14 cellular contexts compared by ENCODE assay signal in genomic region chr1:12339410-12339809, GRCh38.
DNase-seq lines count a peak whose midpoint lies in the region; ATAC-seq, FAIRE-seq and TF ChIP-seq lines count a peak whose summit lies in the region.
"Had no signal": no experiment of that assay in that cellular context is flagged by ENCODE, and none has a peak within 500 bp of the region (broad histone marks: within the 10 kb centered on the region; RNA-seq: fewer than 3 reads in every experiment).

No MANE protein-coding gene starts in this region.

- TF ChIP-seq POLR2A in breast epithelium (IDR thresholded peaks at IDR 0.05): no peak

- H2AFZ ChIP-seq in astrocyte (ENCODE audit: low read depth, low read length): no peak overlapping the region

- no peaks in the 10 kb centered on the region for H3K9me3 ChIP-seq in astrocyte (ENCODE audit: insufficient read depth, low read depth, low read length)
- H3K9me3 ChIP-seq in right cardiac atrium (ENCODE audit: control insufficient read depth, low read length): no peaks in the 10 kb centered on the region
- no peaks in the 10 kb centered on the region for H3K9me3 ChIP-seq in small intestine (ENCODE audit: control insufficient read depth, low read depth)
- no peaks in the 10 kb centered on the region for H3K9me3 ChIP-seq in breast epithelium

- H3K27me3 Mint-ChIP-seq in astrocyte (ENCODE audit: low read depth, unreplicated experiment): no peaks in the 10 kb centered on the region
- H3K27me3 Mint-ChIP-seq: naive B cell had no signal

- H3K9me3 Mint-ChIP-seq in astrocyte (ENCODE audit: unreplicated experiment): no peaks in the 10 kb centered on the region
- H3K9me3 Mint-ChIP-seq: activated naive CD4-positive, alpha-beta T cell treated with anti-CD3 and anti-CD28 coated beads for 36 hours; naive B cell had no signal

- H3K4me1 ChIP-seq in astrocyte (ENCODE audit: insufficient read depth, low read length) (no peaks in the 10 kb centered on the region), right cardiac atrium (ENCODE audit: control insufficient read depth, insufficient read depth, low read length) (peaks cover 15% of the 10 kb centered on the region), small intestine (ENCODE audit: control insufficient read depth in 2 of 2, insufficient read depth in 1 of 2, low read depth in 1 of 2, low read length in 1 of 2) (peaks cover 0 to 4% of the 10 kb centered on the region in 2 donors), breast epithelium (no peaks in the 10 kb centered on the region)

- H4K20me1 ChIP-seq in astrocyte (ENCODE audit: insufficient read depth, low read length): no peaks in the 10 kb centered on the region

- no peak overlapping the region for H3K4me2 ChIP-seq in astrocyte (ENCODE audit: low read length)

- no peak overlapping the region for H3K9ac ChIP-seq in astrocyte (ENCODE audit: low read length)

- ATAC-seq in right cardiac atrium (peak; percentile 8 to 22), esophagus mucosa (no peak), HG03097 (IDR thresholded peaks at IDR 0.05; ENCODE audit: low FRiP score, unreplicated experiment) (no peak)
- ATAC-seq: activated CD4-positive, CD25-positive, alpha-beta regulatory T cell treated with anti-CD3 and anti-CD28 coated beads, Interleukin-2, amount 50 U/mL, for 24 hours had no signal

- H3K27ac Mint-ChIP-seq in astrocyte (ENCODE audit: unreplicated experiment): no peak overlapping the region
- H3K27ac Mint-ChIP-seq: activated naive CD4-positive, alpha-beta T cell treated with anti-CD3 and anti-CD28 coated beads for 36 hours had no signal

- H3K4me1 Mint-ChIP-seq in astrocyte (ENCODE audit: low read depth, unreplicated experiment): peaks cover 11% of the 10 kb centered on the region

- H3K36me3 ChIP-seq in H7 (replicated peaks; ENCODE audit: control insufficient read depth, insufficient read depth, low read length) (no peaks in the 10 kb centered on the region), astrocyte (ENCODE audit: insufficient read depth, low read length) (no peaks in the 10 kb centered on the region), small intestine (ENCODE audit: control insufficient read depth in 2 of 2, insufficient read depth in 2 of 2, low read length in 2 of 2) (peaks cover 13 to 24% of the 10 kb centered on the region in 2 donors), breast epithelium (no peaks in the 10 kb centered on the region)

- H3K36me3 Mint-ChIP-seq in astrocyte (ENCODE audit: low read depth, unreplicated experiment): peaks cover 13% of the 10 kb centered on the region

- H3K27ac ChIP-seq in astrocyte (ENCODE audit: low read depth, low read length): no peak overlapping the region
- peak overlapping the region; percentile 60 for H3K27ac ChIP-seq in right cardiac atrium (ENCODE audit: low read length)
- H3K27ac ChIP-seq in small intestine (ENCODE audit: low read depth in 1 of 2, low read length in 1 of 2): no peak overlapping the region
- H3K27ac ChIP-seq in breast epithelium: no peak overlapping the region

- FAIRE-seq in astrocyte (lab: Jason Lieb, UNC): no peak
- no peak for FAIRE-seq in small intestine (lab: Jason Lieb, UNC)

- H3K4me3 ChIP-seq in H7 (ENCODE audit: insufficient read depth, low read depth, low read length) (no peak overlapping the region), astrocyte (ENCODE audit: insufficient read depth, low read depth, low read length) (no peak overlapping the region), right cardiac atrium (ENCODE audit: low read length) (no peak overlapping the region), small intestine (ENCODE audit: low read depth in 1 of 2, low read length in 2 of 2) (no peak overlapping the region), breast epithelium (no peak overlapping the region)

- peak; percentile 14 for TF ChIP-seq CTCF in astrocyte (IDR thresholded peaks at IDR 0.05; ENCODE audit: insufficient read depth, low read depth, low read length)
- no peak for TF ChIP-seq CTCF in breast epithelium (IDR thresholded peaks at IDR 0.05)

- H3K27me3 ChIP-seq in H7 (ENCODE audit: control insufficient read depth, insufficient read depth, low read length) (no peaks in the 10 kb centered on the region), astrocyte (ENCODE audit: insufficient read depth, low read length) (no peaks in the 10 kb centered on the region), right cardiac atrium (ENCODE audit: control insufficient read depth, insufficient read depth) (no peaks in the 10 kb centered on the region), small intestine (ENCODE audit: control insufficient read depth in 2 of 2, insufficient read depth in 2 of 2, low read length in 2 of 2) (no peaks in the 10 kb centered on the region), breast epithelium (no peaks in the 10 kb centered on the region)

- DNase-seq in H7: peak; percentile 31
- DNase-seq in astrocyte (ENCODE audit: low read depth): no peak
- no peak for DNase-seq in right cardiac atrium
- peak; percentile 29 for DNase-seq in small intestine
- DNase-seq in breast epithelium (ENCODE audit: low spot score in 2 of 2): no peak
- DNase-seq in HUDEP-2 (lab: John Stamatoyannopoulos, UW; ENCODE audit: unreplicated experiment in 76 of 76): no peak
- DNase-seq: activated naive CD4-positive, alpha-beta T cell treated with anti-CD3 and anti-CD28 coated beads for 36 hours; EL; Kasumi-1; naive B cell; stimulated activated CD4-positive, alpha-beta T cell treated with anti-CD3 and anti-CD28 coated beads, Interleukin-4, amount 100 ng/mL, for 4 hours had no signal

- WGBS in right cardiac atrium: 54% methylated on average over 3 of the region's 3 CpGs
- 46 to 60% (median 53%) methylated on average over 3 of the region's 3 CpGs for WGBS in small intestine, 3 donors

- no peak overlapping the region for H3K4me3 Mint-ChIP-seq in astrocyte (ENCODE audit: unreplicated experiment)
- H3K4me3 Mint-ChIP-seq: activated naive CD4-positive, alpha-beta T cell treated with anti-CD3 and anti-CD28 coated beads for 36 hours; naive B cell had no signal

- intact Hi-C loops in right cardiac atrium (cut with DNase I) (loop anchor here in 1 of 4 donors (10.0 kb wide), 1 partner anchor 135 kb away; no protein-coding TSS in a partner anchor), breast epithelium (cut with DNase I; ENCODE audit: low total_unique reads) (no loop called here)

- H3K79me2 ChIP-seq in astrocyte (ENCODE audit: insufficient read depth, low read length): no peaks in the 10 kb centered on the region

Comparison
In these comparisons a context has a peak if more than half of its experiments do, and no peak if none do; other contexts are left out.
1. DNase-seq: peak in H7 (single experiment) and small intestine (single experiment); none in astrocyte (single experiment), right cardiac atrium (0 of 3), breast epithelium (0 of 2) and HUDEP-2 (0 of 76).
2. ATAC-seq: peak in right cardiac atrium (2 of 2); none in esophagus mucosa (single experiment) and HG03097 (single experiment).